ENCODE assay signal across 13 cellular contexts in the genomic region with DNA sequence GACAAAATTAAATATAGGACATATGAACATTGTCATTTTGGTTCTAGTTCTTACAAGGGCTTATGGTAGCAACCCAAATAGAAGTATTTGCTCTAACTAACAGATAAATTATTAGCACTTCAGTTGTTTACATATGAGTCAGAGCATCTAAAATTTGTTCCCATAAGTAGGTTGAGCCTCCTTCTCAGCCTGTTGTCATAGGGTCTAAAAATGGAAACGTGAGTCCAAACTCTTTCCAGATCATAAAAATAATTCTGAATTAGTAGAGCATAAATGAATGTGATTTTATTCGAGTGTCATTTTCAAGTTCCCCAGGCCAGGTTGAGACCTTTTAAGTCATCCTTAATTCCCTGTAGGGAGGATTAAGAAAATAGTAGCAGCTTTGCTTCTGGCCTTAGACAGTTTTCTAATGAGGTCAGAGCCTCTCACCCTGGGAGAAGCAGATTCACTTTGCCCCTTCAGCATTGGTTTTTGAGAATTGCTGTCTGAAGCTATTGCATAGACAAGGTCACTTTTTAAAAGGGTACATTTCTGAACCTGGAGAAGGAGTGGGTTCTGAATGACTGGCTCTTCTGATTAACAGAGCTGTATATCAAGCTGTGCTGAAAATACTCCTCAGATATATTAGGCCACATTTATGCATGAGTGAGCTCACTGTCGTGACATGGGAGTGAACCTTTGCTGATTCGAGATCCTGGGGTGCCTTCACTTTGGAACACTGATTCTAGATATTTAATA.
A peak's percentile ranks its signal among the peaks of the same experiment; 100 is the strongest.
DNase-seq lines count a peak whose midpoint lies in the region; ATAC-seq, FAIRE-seq and TF ChIP-seq lines count a peak whose summit lies in the region.
"Had no signal": no experiment of that assay in that cellular context is flagged by ENCODE, and none has a peak within 500 bp of the region (broad histone marks: within the 10 kb centered on the region; RNA-seq: fewer than 3 reads in every experiment).

No MANE protein-coding gene starts in this region.

- H3K9me3 ChIP-seq in WERI-Rb-1 (ENCODE audit: severe bottlenecking): no peaks in the 10 kb centered on the region
- no peaks in the 10 kb centered on the region for H3K9me3 ChIP-seq in skeletal muscle tissue (ENCODE audit: control insufficient read depth in 3 of 3, low read length in 3 of 3)
- H3K9me3 ChIP-seq: neutrophil, Peyer's patch had no signal

- H3K9ac ChIP-seq in skeletal muscle tissue (ENCODE audit: low read depth in 1 of 3, low read length in 3 of 3): peak overlapping the region in 2 of 3 donors; percentile 27 to 54

- H3K27me3 Mint-ChIP-seq in activated T-helper 17 cell treated with anti-CD3 and anti-CD28 coated beads, Interleukin-2, amount 50 U/mL, for 72 hours: peaks cover 7% of the 10 kb centered on the region
- H3K27me3 Mint-ChIP-seq in T-cell: peaks cover 3 to 7% of the 10 kb centered on the region in 2 donors
- H3K27me3 Mint-ChIP-seq: activated B cell treated with CpG ODN at 0.5 μM for 24 hours had no signal

- H3K4me1 ChIP-seq in skeletal muscle tissue (ENCODE audit: control insufficient read depth in 3 of 3, insufficient read depth in 3 of 3, low read length in 3 of 3): peaks cover 12 to 16% (median 15%) of the 10 kb centered on the region in 3 donors

- no peak for DNase-seq in GM18507 (ENCODE audit: extremely low spot score, insufficient read length, low read depth)
- no peak for DNase-seq in WERI-Rb-1
- peak; percentile 81 for DNase-seq in kidney tubule cell (ENCODE audit: low spot score)
- no peak for DNase-seq in GM19239 (ENCODE audit: insufficient read length, low spot score)
- no peak for DNase-seq in T-cell
- DNase-seq: activated B cell treated with CpG ODN at 0.5 μM for 24 hours, Peyer's patch had no signal

- H3K27ac ChIP-seq in WERI-Rb-1: peak overlapping the region; percentile 9; the same call in 1 of the 2 replicates
- peak overlapping the region; percentile 57 for H3K27ac ChIP-seq in skeletal muscle tissue (ENCODE audit: low read depth, low read length)
- H3K27ac ChIP-seq: coronary artery, HL-60, neutrophil had no signal

- H3K27me3 ChIP-seq in WERI-Rb-1 (ENCODE audit: insufficient read depth, low read depth, severe bottlenecking) (no peaks in the 10 kb centered on the region), skeletal muscle tissue (ENCODE audit: control insufficient read depth in 3 of 3, insufficient read depth in 3 of 3, low read length in 3 of 3) (no peaks in the 10 kb centered on the region)
- H3K27me3 ChIP-seq: Peyer's patch had no signal

- no peaks in the 10 kb centered on the region for H3K36me3 Mint-ChIP-seq in activated T-helper 17 cell treated with anti-CD3 and anti-CD28 coated beads, Interleukin-2, amount 50 U/mL, for 72 hours (ENCODE audit: low read depth)
- H3K36me3 Mint-ChIP-seq in T-cell: no peaks in the 10 kb centered on the region

- POLR2A ChIA-PET in T-cell (lab: Charles Lee): no interaction called here

- H3K4me1 Mint-ChIP-seq in activated T-helper 17 cell treated with anti-CD3 and anti-CD28 coated beads, Interleukin-2, amount 50 U/mL, for 72 hours: peaks cover 3% of the 10 kb centered on the region
- peaks cover 8 to 10% (median 10%) of the 10 kb centered on the region in 3 donors for H3K4me1 Mint-ChIP-seq in T-cell

- H3K9me3 Mint-ChIP-seq in activated T-helper 17 cell treated with anti-CD3 and anti-CD28 coated beads, Interleukin-2, amount 50 U/mL, for 72 hours: no peaks in the 10 kb centered on the region
- no peaks in the 10 kb centered on the region for H3K9me3 Mint-ChIP-seq in T-cell

- H3K4me3 ChIP-seq in WERI-Rb-1 (ENCODE audit: low read depth, low read length): no peak overlapping the region
- H3K4me3 ChIP-seq in skeletal muscle tissue (ENCODE audit: low read length in 3 of 3): no peak overlapping the region
- H3K4me3 ChIP-seq: coronary artery, Peyer's patch had no signal

- no peak overlapping the region for H3K4me3 Mint-ChIP-seq in activated T-helper 17 cell treated with anti-CD3 and anti-CD28 coated beads, Interleukin-2, amount 50 U/mL, for 72 hours
- H3K4me3 Mint-ChIP-seq in T-cell: no peak overlapping the region
- H3K4me3 Mint-ChIP-seq: activated B cell treated with CpG ODN at 0.5 μM for 24 hours had no signal

- CTCF ChIA-PET in T-cell (lab: Charles Lee): no interaction called here

- ATAC-seq in activated T-helper 17 cell treated with anti-CD3 and anti-CD28 coated beads, Interleukin-2, amount 50 U/mL, for 72 hours (replicated peaks): no peak
- no peak for ATAC-seq in T-cell (replicated peaks in 1 of 4)

- no peak overlapping the region for H3K27ac Mint-ChIP-seq in activated T-helper 17 cell treated with anti-CD3 and anti-CD28 coated beads, Interleukin-2, amount 50 U/mL, for 72 hours
- peak overlapping the region in 1 of 2 donors; percentile 7 for H3K27ac Mint-ChIP-seq in T-cell
- H3K27ac Mint-ChIP-seq: activated B cell treated with CpG ODN at 0.5 μM for 24 hours had no signal

- TF ChIP-seq CTCF in WERI-Rb-1 (IDR thresholded peaks at IDR 0.05; ENCODE audit: low read depth, low read length): no peak

- peak; percentile 54 for FAIRE-seq in GM18507 (lab: Jason Lieb, UNC)
- no peak for FAIRE-seq in GM19239 (lab: Jason Lieb, UNC)
- FAIRE-seq: urothelium cell line had no signal

- H3K36me3 ChIP-seq in WERI-Rb-1 (no peaks in the 10 kb centered on the region; the same call in 1 of the 2 replicates), skeletal muscle tissue (ENCODE audit: control insufficient read depth in 3 of 3, insufficient read depth in 3 of 3, low read length in 3 of 3) (no peaks in the 10 kb centered on the region)
- H3K36me3 ChIP-seq: neutrophil, Peyer's patch had no signal
